Comparison of ENCODE assay signal across 27 cellular contexts in genomic region chr1:48309564-48310082, GRCh38.
"Had no signal": no experiment of that assay in that cellular context is flagged by ENCODE, and none has a peak within 500 bp of the region (broad histone marks: within the 10 kb centered on the region; RNA-seq: fewer than 3 reads in every experiment).

No MANE protein-coding gene starts in this region.

- FAIRE-seq: kidney had no signal

- H3K27me3 ChIP-seq: esophagus muscularis mucosa, foreskin keratinocyte, gastroesophageal sphincter, heart left ventricle, hepatocyte, left lung, neutrophil, pancreas, stomach, thyroid gland, vagina had no signal

- DNase-seq: effector CD8-positive, alpha-beta T cell; endodermal cell; foreskin keratinocyte; heart left ventricle; kidney; left cardiac atrium; left lung; mesenchymal stem cell; mucosa of descending colon; naive B cell; pancreas; stimulated activated CD4-positive, alpha-beta T cell treated with anti-CD3 and anti-CD28 coated beads, Interleukin-12 subunit alpha, Interleukin-12 subunit beta, amount 100 ng/mL, for 4 hours; stimulated activated CD4-positive, alpha-beta T cell treated with anti-CD3 and anti-CD28 coated beads, Interleukin-1b, Interleukin-23, amount 100 ng/mL, for 48 hours; stimulated activated CD4-positive, alpha-beta T cell treated with anti-CD3 and anti-CD28 coated beads, Interleukin-4, amount 100 ng/mL, for 1 hour; stimulated activated CD8-positive, alpha-beta memory T cell treated with anti-CD3 and anti-CD28 coated beads, Interleukin-4, amount 100 ng/mL, for 48 hours; stimulated activated naive CD4-positive, alpha-beta T cell treated with Interleukin-2 at 50 U/mL for 16 hours; stomach; thyroid gland; trophoblast cell had no signal

- H3K4me3 ChIP-seq: esophagus muscularis mucosa, gastroesophageal sphincter, heart left ventricle, hepatocyte, left lung, mucosa of descending colon, pancreas, smooth muscle cell, stomach, thyroid gland, vagina had no signal

- ATAC-seq: foreskin keratinocyte; gastroesophageal sphincter; heart left ventricle; left cardiac atrium; left lung; mucosa of descending colon; natural killer cell treated with Interleukin-12 subunit alpha and Interleukin-12 subunit beta and Interleukin-15 and Interleukin-18, amount 100 ng/mL, for 72 hours; pancreas; sciatic nerve had no signal

- H3K36me3 ChIP-seq: left lung, neutrophil, thyroid gland, vagina had no signal
